ENCODE assay signal across 13 cellular contexts in the genomic region with DNA sequence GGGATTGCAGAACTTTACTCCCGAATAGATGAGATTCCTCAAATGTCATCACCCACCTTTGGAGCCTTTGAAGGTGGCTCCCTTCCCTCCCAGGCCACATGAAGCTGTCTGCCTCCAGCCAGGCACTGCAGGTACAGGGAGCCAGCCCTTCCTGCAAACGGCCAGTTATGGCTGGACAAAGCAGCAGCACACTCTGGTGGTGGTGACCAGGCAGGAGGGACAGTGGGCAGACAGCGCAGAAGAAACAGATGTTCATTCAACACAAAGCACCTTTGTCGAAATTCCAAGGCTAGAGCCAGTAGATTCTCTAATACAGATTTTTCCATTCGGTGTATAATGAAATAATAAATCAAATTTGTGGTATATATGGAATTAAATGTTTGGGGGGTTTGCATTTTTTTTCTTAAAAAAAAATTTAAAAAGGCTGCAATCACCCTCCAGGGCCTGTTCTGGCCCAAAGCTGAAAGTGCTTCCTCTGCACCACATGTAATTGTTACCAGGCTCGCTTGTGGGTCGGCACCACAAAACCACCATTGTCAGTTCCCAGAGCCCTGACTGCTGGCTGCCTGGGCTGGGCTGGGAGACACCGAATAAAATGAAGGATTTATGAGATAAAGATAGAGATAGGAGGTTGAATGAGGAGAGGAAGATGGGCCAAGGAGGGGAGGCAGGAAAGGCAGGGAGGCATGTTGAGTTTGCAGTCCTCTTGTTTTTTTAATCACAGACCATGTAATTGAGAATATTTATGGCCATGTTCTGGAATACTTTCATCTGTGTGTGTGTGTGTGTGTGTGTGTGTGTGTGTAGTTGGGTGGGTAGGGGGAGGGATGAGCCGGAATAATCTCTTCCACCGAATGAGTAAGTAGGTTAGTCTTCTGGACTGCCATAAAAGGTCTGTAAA. TPM values are rescaled to one million over a fixed set of nuclear protein-coding genes. Genes with fewer than 3 reads are reported as not detected.
DNase-seq lines count a peak whose midpoint lies in the region; ATAC-seq, FAIRE-seq and TF ChIP-seq lines count a peak whose summit lies in the region.
"Had no signal": no experiment of that assay in that cellular context is flagged by ENCODE, and none has a peak within 500 bp of the region (broad histone marks: within the 10 kb centered on the region; RNA-seq: fewer than 3 reads in every experiment).

No MANE protein-coding gene starts in this region.

- no peak overlapping the region for H3K4me3 Mint-ChIP-seq in chondrocyte (ENCODE audit: unreplicated experiment)

- no peaks in the 10 kb centered on the region for H3K27me3 ChIP-seq in right lobe of liver

- H3K9me3 ChIP-seq in right lobe of liver: no peaks in the 10 kb centered on the region
- H3K9me3 ChIP-seq: HAP-1 had no signal

- intact Hi-C loops in right lobe of liver (cut with DNase I): no loop called here

- H3K27me3 Mint-ChIP-seq in chondrocyte (ENCODE audit: low read depth): no peaks in the 10 kb centered on the region

- no peaks in the 10 kb centered on the region for H3K36me3 ChIP-seq in right lobe of liver
- H3K36me3 ChIP-seq: HAP-1 had no signal

- peak overlapping the region; percentile 84 for H3K27ac Mint-ChIP-seq in chondrocyte (ENCODE audit: unreplicated experiment)

- H3K4me1 ChIP-seq in right lobe of liver: no peaks in the 10 kb centered on the region

- TF ChIP-seq CTCF in chondrocyte (IDR thresholded peaks at IDR 0.05) (peak; percentile 78), right lobe of liver (IDR thresholded peaks at IDR 0.05) (peak in 2 of 4 donors; percentile 18 to 26)

- peak; percentile 15 for DNase-seq in NCI-H146 (lab: John Stamatoyannopoulos, UW)
- DNase-seq in NCI-H146 treated with DMSO at 0.1 percent for 48 hours (lab: John Stamatoyannopoulos, UW; ENCODE audit: unreplicated experiment): no peak
- no peak for DNase-seq in chondrocyte (ENCODE audit: low spot score)
- DNase-seq in right lobe of liver: no peak
- DNase-seq in superior temporal gyrus (ENCODE audit: extremely low spot score): peak; percentile 75
- DNase-seq in effector CD4-positive, alpha-beta T cell: no peak
- no peak for DNase-seq in NCI-H1694 treated with DMSO at 0.1 percent for 48 hours (lab: John Stamatoyannopoulos, UW)
- no peak for DNase-seq in GM12891 (ENCODE audit: insufficient read length, low spot score)
- DNase-seq: activated CD4-positive, alpha-beta T cell treated with anti-CD3 and anti-CD28 coated beads for 4 hours; PC-9 had no signal

- H3K9me3 Mint-ChIP-seq in chondrocyte (ENCODE audit: low read depth): no peaks in the 10 kb centered on the region

- no peak for FAIRE-seq in GM12891 (lab: Jason Lieb, UNC)
- FAIRE-seq: A204.1, islet of Langerhans had no signal

- peak in 3 of 4 donors; percentile 23 to 44 (median 41) for ATAC-seq in right lobe of liver

- H3K27ac ChIP-seq in right lobe of liver: no peak overlapping the region
- H3K27ac ChIP-seq: PC-9 had no signal

- H3K36me3 Mint-ChIP-seq in chondrocyte (ENCODE audit: low read depth): peaks cover 5% of the 10 kb centered on the region

- peaks cover 82% of the 10 kb centered on the region for H3K4me1 Mint-ChIP-seq in chondrocyte (ENCODE audit: low read depth)

- H3K4me3 ChIP-seq in right lobe of liver: no peak overlapping the region
- H3K4me3 ChIP-seq: HAP-1, PC-9 had no signal

- 58% methylated on average over 9 of the region's 10 CpGs for WGBS in right lobe of liver (ENCODE audit: insufficient coverage, low coverage, low lambda C conversion rate, missing lambda C conversion rate)

- TF ChIP-seq POLR2A in right lobe of liver (IDR thresholded peaks at IDR 0.05): no peak
- TF ChIP-seq POLR2A in GM12891 (IDR thresholded peaks at IDR 0.05; ENCODE audit: low read depth, low read length): no peak

TF ChIP-seq in GM12891, 5 proteins besides CTCF, POLR2A, EP300 and RAD21:
- TF ChIP-seq SPI1 (IDR thresholded peaks at IDR 0.05; ENCODE audit: low read depth, low read length) (no peak), PAX5 (IDR thresholded peaks at IDR 0.05; ENCODE audit: insufficient read depth, low read length, severe bottlenecking) (no peak), POU2F2 (IDR thresholded peaks at IDR 0.05; ENCODE audit: low read depth, low read length) (no peak), POLR2AphosphoS5 (IDR thresholded peaks at IDR 0.05; ENCODE audit: low read depth, low read length) (no peak), TAF1 (IDR thresholded peaks at IDR 0.05; ENCODE audit: low read depth, low read length) (no peak)

RNA-seq across cellular contexts. Expression of a gene that starts 14.5 kb away (rescaled TPM):
- total RNA-seq in chondrocyte: 31.7 to 83.7 TPM (median 34.5 TPM) in 3 replicates
- 10 to 100 TPM in 3 of 6 experiments, 1 to 10 TPM in 3; 5.5 to 23.7 (median 8.6) TPM for total RNA-seq in right lobe of liver
- polyA plus RNA-seq in GM12891 (2012; ENCODE audit: low read depth, missing spikeins): 0.55 TPM

Comparison
In these comparisons a context has a peak if more than half of its experiments do, and no peak if none do; other contexts are left out.
1. DNase-seq: peak in NCI-H146 (single experiment) and superior temporal gyrus (single experiment); none in NCI-H146 treated with DMSO at 0.1 percent for 48 hours (single experiment), chondrocyte (single experiment), right lobe of liver (0 of 3), effector CD4-positive, alpha-beta T cell (single experiment), NCI-H1694 treated with DMSO at 0.1 percent for 48 hours (single experiment) and GM12891 (single experiment).